Comparison of ENCODE assay signal across 8 cellular contexts in genomic region chr2:231674587-231675334, GRCh38. TPM values are rescaled to one million over a fixed set of nuclear protein-coding genes. Genes with fewer than 3 reads are reported as not detected.
DNase-seq lines count a peak whose midpoint lies in the region; ATAC-seq and TF ChIP-seq lines count a peak whose summit lies in the region.

No MANE protein-coding gene starts in this region.

- H3K9me3 ChIP-seq in SJCRH30 (replicated peaks) (no peaks in the 10 kb centered on the region), cardiac muscle cell (ENCODE audit: low read depth) (no peaks in the 10 kb centered on the region)

- peaks cover 23% of the 10 kb centered on the region for H3K4me1 ChIP-seq in SJCRH30
- peaks cover 43% of the 10 kb centered on the region for H3K4me1 ChIP-seq in cardiac muscle cell (ENCODE audit: low read depth)

- in situ Hi-C loops in GM18951 (cut with MboI; ENCODE audit: low sequenced_read_pairs, unreplicated experiment) = no loop called here

- no peaks in the 10 kb centered on the region for H3K27me3 ChIP-seq in SJCRH30
- no peaks in the 10 kb centered on the region for H3K27me3 ChIP-seq in cardiac muscle cell

- no peaks in the 10 kb centered on the region for H3K36me3 Mint-ChIP-seq in activated naive CD4-positive, alpha-beta T cell treated with anti-CD3 and anti-CD28 coated beads, Interleukin-2, amount 50 U/mL, for 72 hours

- H3K27ac ChIP-seq in SJCRH30 = no peak overlapping the region
- H3K27ac ChIP-seq in cardiac muscle cell = peak overlapping the region; percentile 74

- H3K27ac Mint-ChIP-seq in activated naive CD4-positive, alpha-beta T cell treated with anti-CD3 and anti-CD28 coated beads, Interleukin-2, amount 50 U/mL, for 72 hours = peak overlapping the region in 1 of 2 donors; percentile 82

- TF ChIP-seq CTCF in cardiac muscle cell (IDR thresholded peaks at IDR 0.05; ENCODE audit: low read depth, low read length) = peak; percentile 94

- DNase-seq in C1 segment of cervical spinal cord (lab: John Stamatoyannopoulos, UW) (peak in 10 of 14 donors; percentile 13 to 73 (median 60)), HUDEP-2 (lab: John Stamatoyannopoulos, UW; ENCODE audit: unreplicated experiment in 76 of 76) (peak in 70 of 76 experiments; percentile 2 to 78 (median 58)), SJCRH30 (peak; percentile 79 to 83), cardiac muscle cell (ENCODE audit: low read depth in 1 of 2, low spot score in 1 of 2) (peak; percentile 64 to 87), posterior vena cava (ENCODE audit: low spot score) (peak; percentile 91)
- peak; percentile 72 to 78 for DNase-seq in activated naive CD4-positive, alpha-beta T cell treated with anti-CD3 and anti-CD28 coated beads, Interleukin-2, amount 50 U/mL, for 72 hours (ENCODE audit: low spot score in 2 of 2)

- intact Hi-C loops in posterior vena cava (cut with DNase I) = loop anchor here in 1 of 2 donors (2.0 kb wide), 1 partner anchor 62 kb away; no protein-coding TSS in a partner anchor

- no peak overlapping the region for H3K4me3 ChIP-seq in SJCRH30
- H3K4me3 ChIP-seq in cardiac muscle cell = no peak overlapping the region

- TF ChIP-seq POLR2A in GM18951 (IDR thresholded peaks at IDR 0.05; ENCODE audit: extremely low read depth, insufficient read depth, insufficient read length) = peak; percentile 29

- peak; percentile 80 to 93 for ATAC-seq in activated naive CD4-positive, alpha-beta T cell treated with anti-CD3 and anti-CD28 coated beads, Interleukin-2, amount 50 U/mL, for 72 hours
- no peak for ATAC-seq in HG03039 (IDR thresholded peaks at IDR 0.05; ENCODE audit: unreplicated experiment)

- no peaks in the 10 kb centered on the region for H3K9me3 Mint-ChIP-seq in activated naive CD4-positive, alpha-beta T cell treated with anti-CD3 and anti-CD28 coated beads, Interleukin-2, amount 50 U/mL, for 72 hours

- H3K36me3 ChIP-seq in SJCRH30 = no peaks in the 10 kb centered on the region
- no peaks in the 10 kb centered on the region for H3K36me3 ChIP-seq in cardiac muscle cell

RNA-seq across cellular contexts. Expression of gene PTMA, which starts 33.6 kb away (rescaled TPM):
- 1,694 and 1,855 TPM in 2 replicates for total RNA-seq in SJCRH30 (2014; rRNA removed; shearing (Covaris generic))
- 1,000 to 10,000 TPM; 1,703 to 2,175 TPM for total RNA-seq in activated naive CD4-positive, alpha-beta T cell treated with anti-CD3 and anti-CD28 coated beads, Interleukin-2, amount 50 U/mL, for 72 hours
- total RNA-seq in cardiac muscle cell (638 and 737 TPM in 2 replicates), posterior vena cava (100 to 1,000 TPM; 772 to 863 TPM)
- 750 and 774 TPM in 2 replicates for polyA plus RNA-seq in cardiac muscle cell
